Comparison of ENCODE assay signal across 17 cellular contexts in genomic region chr3:84125201-84125721, GRCh38.
"Had no signal": no experiment of that assay in that cellular context is flagged by ENCODE, and none has a peak within 500 bp of the region (broad histone marks: within the 10 kb centered on the region; RNA-seq: fewer than 3 reads in every experiment).

No MANE protein-coding gene starts in this region.

- H3K9me3 Mint-ChIP-seq: type B pancreatic cell had no signal

- H3K27ac Mint-ChIP-seq: dendritic cell treated with granulocyte-macrophage colony-stimulating factor and Interleukin-4, amounts not matched to agents 40 ng/mL and 50 ng/mL, for 4 days; effector memory CD8-positive, alpha-beta T cell; immature natural killer cell; naive thymus-derived CD4-positive, alpha-beta T cell; progenitor cell of endocrine pancreas; type B pancreatic cell had no signal

- H3K27me3 Mint-ChIP-seq: dendritic cell treated with granulocyte-macrophage colony-stimulating factor and Interleukin-4, amounts not matched to agents 40 ng/mL and 50 ng/mL, for 4 days; effector memory CD8-positive, alpha-beta T cell; naive thymus-derived CD4-positive, alpha-beta T cell; progenitor cell of endocrine pancreas; type B pancreatic cell had no signal

- H3K4me1 ChIP-seq: esophagus squamous epithelium, left ventricle myocardium inferior, sigmoid colon, thyroid gland, uterus had no signal

- H3K4me3 Mint-ChIP-seq: dendritic cell treated with granulocyte-macrophage colony-stimulating factor and Interleukin-4, amounts not matched to agents 40 ng/mL and 50 ng/mL, for 4 days; effector memory CD8-positive, alpha-beta T cell; immature natural killer cell; naive thymus-derived CD4-positive, alpha-beta T cell; type B pancreatic cell had no signal

- H3K36me3 ChIP-seq: esophagus squamous epithelium, left ventricle myocardium inferior, sigmoid colon, thyroid gland, uterus had no signal

- H3K4me1 Mint-ChIP-seq: immature natural killer cell; naive thymus-derived CD4-positive, alpha-beta T cell had no signal

- H3K9me3 ChIP-seq: thyroid gland, uterus had no signal

- H3K36me3 Mint-ChIP-seq: immature natural killer cell; naive thymus-derived CD4-positive, alpha-beta T cell; type B pancreatic cell had no signal

- H3K27me3 ChIP-seq: esophagus squamous epithelium, sigmoid colon, thyroid gland, uterus had no signal

- ATAC-seq: effector memory CD8-positive, alpha-beta T cell; left cardiac atrium; naive thymus-derived CD4-positive, alpha-beta T cell had no signal

- H3K27ac ChIP-seq: epithelial cell of prostate, esophagus squamous epithelium, left ventricle myocardium inferior, sigmoid colon, skin epidermis, thyroid gland, uterus had no signal

- DNase-seq: effector memory CD8-positive, alpha-beta T cell; esophagus squamous epithelium; foreskin fibroblast; immature natural killer cell; left cardiac atrium; left ventricle myocardium inferior; naive thymus-derived CD4-positive, alpha-beta T cell; sigmoid colon; stimulated activated CD4-positive, alpha-beta T cell treated with anti-CD3 and anti-CD28 coated beads, Interleukin-12 subunit alpha, Interleukin-12 subunit beta, amount 100 ng/mL, for 4 hours; stimulated activated naive CD4-positive, alpha-beta T cell treated with Interleukin-2 at 50 U/mL for 16 hours; thyroid gland; uterus had no signal

- H3K4me3 ChIP-seq: esophagus squamous epithelium, left ventricle myocardium inferior, sigmoid colon, skin epidermis, thyroid gland, uterus had no signal
